Comparison of ENCODE assay signal across 15 cellular contexts in the genomic region with DNA sequence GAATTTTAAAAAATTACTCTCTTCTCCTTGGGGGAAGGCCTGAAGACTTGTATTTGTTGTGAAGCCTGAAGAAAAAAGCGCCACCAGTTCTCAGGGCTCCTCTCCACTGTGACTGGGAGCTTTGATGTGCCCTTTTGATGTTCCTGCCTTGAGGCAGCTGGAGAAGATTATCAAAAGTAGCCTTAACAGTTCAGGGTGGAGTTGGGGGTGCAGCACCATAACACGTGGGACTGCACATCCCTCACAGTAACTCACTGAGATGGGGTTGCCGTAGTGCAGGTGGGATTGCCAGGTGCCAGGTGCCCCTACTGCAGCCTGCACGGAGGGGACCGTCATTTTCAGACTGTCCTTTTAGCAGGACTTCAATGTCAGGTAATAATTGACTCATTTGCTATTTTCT.
DNase-seq lines count a peak whose midpoint lies in the region; ATAC-seq lines count a peak whose summit lies in the region.
"Had no signal": no experiment of that assay in that cellular context is flagged by ENCODE, and none has a peak within 500 bp of the region (broad histone marks: within the 10 kb centered on the region; RNA-seq: fewer than 3 reads in every experiment).

No MANE protein-coding gene starts in this region.

- DNase-seq in NCI-H82 (lab: John Stamatoyannopoulos, UW) (peak; percentile 38), NCI-H82 treated with DMSO at 0.1 percent for 48 hours (lab: John Stamatoyannopoulos, UW; ENCODE audit: unreplicated experiment) (no peak), NT2/D1 (ENCODE audit: low read depth, low spot score) (peak; percentile 80), iPS-NIHi7 (ENCODE audit: extremely low spot score) (peak; percentile 10), anterior cingulate cortex (lab: John Stamatoyannopoulos, UW) (no peak), NCI-H2081 treated with DMSO at 0.1 percent for 48 hours (lab: John Stamatoyannopoulos, UW) (no peak)
- DNase-seq: CD8-positive, alpha-beta memory T cell; MV-4-11; NCI-H2227 treated with DMSO at 0.1 percent for 48 hours; NCI-H524; SJCRH30 had no signal

- H3K4me3 Mint-ChIP-seq in stimulated activated memory B cell treated with anti-CD40 and anti-IgM and Interleukin-4, amounts not matched to agents 10 μg/mL and 1 μg/mL and 100 μg/mL, for 72 hours: no peak overlapping the region
- H3K4me3 Mint-ChIP-seq: CD8-positive, alpha-beta memory T cell had no signal

- no peak overlapping the region for H3K27ac Mint-ChIP-seq in stimulated activated memory B cell treated with anti-CD40 and anti-IgM and Interleukin-4, amounts not matched to agents 10 μg/mL and 1 μg/mL and 100 μg/mL, for 72 hours
- H3K27ac Mint-ChIP-seq: CD8-positive, alpha-beta memory T cell had no signal

- no peaks in the 10 kb centered on the region for H3K27me3 ChIP-seq in NT2/D1 (ENCODE audit: insufficient read depth, insufficient read length)
- H3K27me3 ChIP-seq: BLaER1, SJCRH30 had no signal

- H3K4me3 ChIP-seq in NT2/D1 (ENCODE audit: insufficient read length, low read depth): peak overlapping the region; percentile 8
- H3K4me3 ChIP-seq: BLaER1, K562, SJCRH30 had no signal

- H3K4me1 Mint-ChIP-seq in stimulated activated memory B cell treated with anti-CD40 and anti-IgM and Interleukin-4, amounts not matched to agents 10 μg/mL and 1 μg/mL and 100 μg/mL, for 72 hours: no peaks in the 10 kb centered on the region
- H3K4me1 Mint-ChIP-seq: CD8-positive, alpha-beta memory T cell had no signal

- H3K9ac ChIP-seq in NT2/D1 (ENCODE audit: insufficient read length, low read depth): no peak overlapping the region
- H3K9ac ChIP-seq: BLaER1 had no signal

- no peaks in the 10 kb centered on the region for H3K9me3 Mint-ChIP-seq in stimulated activated memory B cell treated with anti-CD40 and anti-IgM and Interleukin-4, amounts not matched to agents 10 μg/mL and 1 μg/mL and 100 μg/mL, for 72 hours

- no peaks in the 10 kb centered on the region for H3K36me3 ChIP-seq in NT2/D1 (ENCODE audit: insufficient read depth, insufficient read length, low read length)
- H3K36me3 ChIP-seq: BLaER1, SJCRH30 had no signal

- H3K27me3 Mint-ChIP-seq in stimulated activated memory B cell treated with anti-CD40 and anti-IgM and Interleukin-4, amounts not matched to agents 10 μg/mL and 1 μg/mL and 100 μg/mL, for 72 hours: no peaks in the 10 kb centered on the region
- H3K27me3 Mint-ChIP-seq: CD8-positive, alpha-beta memory T cell had no signal

- peaks cover 30% of the 10 kb centered on the region for H3K9me3 ChIP-seq in NT2/D1 (ENCODE audit: insufficient read depth, low read length)
- H3K9me3 ChIP-seq: BLaER1, SJCRH30 had no signal

- H3K4me1 ChIP-seq in NT2/D1 (ENCODE audit: insufficient read depth, insufficient read length): peaks cover 3% of the 10 kb centered on the region
- H3K4me1 ChIP-seq: BLaER1, SJCRH30 had no signal

- H3K36me3 Mint-ChIP-seq in stimulated activated memory B cell treated with anti-CD40 and anti-IgM and Interleukin-4, amounts not matched to agents 10 μg/mL and 1 μg/mL and 100 μg/mL, for 72 hours: no peaks in the 10 kb centered on the region
- H3K36me3 Mint-ChIP-seq: CD8-positive, alpha-beta memory T cell had no signal

- ATAC-seq in stimulated activated memory B cell treated with anti-CD40 and anti-IgM and Interleukin-4, amounts not matched to agents 10 μg/mL and 1 μg/mL and 100 μg/mL, for 72 hours: peak; percentile 43
- ATAC-seq in GM19035 (IDR thresholded peaks at IDR 0.05; ENCODE audit: unreplicated experiment): no peak
- ATAC-seq: K562 had no signal

Comparison
In these comparisons a context has a peak if more than half of its experiments do, and no peak if none do; other contexts are left out.
1. DNase-seq: peak in NCI-H82 (single experiment), NT2/D1 (single experiment) and iPS-NIHi7 (single experiment); none in NCI-H82 treated with DMSO at 0.1 percent for 48 hours (single experiment), anterior cingulate cortex (0 of 58) and NCI-H2081 treated with DMSO at 0.1 percent for 48 hours (single experiment).